8 cellular contexts compared by ENCODE assay signal in the genomic region with DNA sequence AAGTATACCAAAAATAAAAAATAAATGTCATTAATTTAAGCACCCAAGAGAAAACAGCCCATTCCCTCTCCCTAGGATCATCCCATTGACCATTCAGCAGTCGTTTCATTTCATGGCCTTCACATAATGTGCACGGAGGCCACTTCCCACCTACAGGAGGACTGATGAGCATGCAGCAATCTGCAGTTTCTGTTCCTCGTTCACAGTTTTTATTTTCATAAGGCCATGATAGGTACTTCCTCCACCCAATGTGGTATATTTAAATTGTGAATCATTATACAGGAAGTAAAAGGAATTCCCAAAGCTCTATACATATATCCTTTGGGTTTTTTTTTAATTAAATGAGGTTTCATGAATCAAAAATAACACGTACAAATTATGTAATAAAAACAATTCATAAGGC. TPM values are rescaled to one million over a fixed set of nuclear protein-coding genes. Genes with fewer than 3 reads are reported as not detected.
DNase-seq lines count a peak whose midpoint lies in the region; ATAC-seq and TF ChIP-seq lines count a peak whose summit lies in the region.

No MANE protein-coding gene starts in this region.

- intact Hi-C loops in esophagus squamous epithelium (cut with DNase I) (no loop called here), sigmoid colon (cut with DNase I) (loop anchor here (2.0 kb wide), 1 partner anchor 48 kb away; no protein-coding TSS in a partner anchor)

- peaks cover 0 to 30% (median 3%) of the 10 kb centered on the region in 3 donors for H3K4me1 ChIP-seq in esophagus squamous epithelium
- H3K4me1 ChIP-seq in sigmoid colon, result peaks cover 0 to 22% (median 21%) of the 10 kb centered on the region in 4 donors

- no peaks in the 10 kb centered on the region for H3K27me3 ChIP-seq in esophagus squamous epithelium
- H3K27me3 ChIP-seq in sigmoid colon, result no peaks in the 10 kb centered on the region

- H3K4me3 ChIP-seq in NB4 (ENCODE audit: low read depth, low read length) (no peak overlapping the region), esophagus squamous epithelium (no peak overlapping the region), sigmoid colon (no peak overlapping the region)

- TF ChIP-seq CTCF in NB4 (IDR thresholded peaks at IDR 0.05; ENCODE audit: low read depth, low read length) (peak; percentile 20), esophagus squamous epithelium (IDR thresholded peaks at IDR 0.05) (peak in 5 of 6 experiments; percentile 13 to 56 (median 26)), sigmoid colon (IDR thresholded peaks at IDR 0.05) (peak; percentile 23 to 57 (median 37))

- H3K27ac ChIP-seq in esophagus squamous epithelium, result peak overlapping the region; percentile 62 to 85 (median 80)
- peak overlapping the region; percentile 58 to 83 (median 70) for H3K27ac ChIP-seq in sigmoid colon

- ATAC-seq in GM18499 (IDR thresholded peaks at IDR 0.05; ENCODE audit: insufficient read depth, unreplicated experiment) (peak; percentile 94), HG02610 (IDR thresholded peaks at IDR 0.05; ENCODE audit: unreplicated experiment) (peak; percentile 95)

- 8 to 9% methylated on average over 4 of the region's 4 CpGs for WGBS in esophagus squamous epithelium, 2 donors
- WGBS in sigmoid colon, 2 donors, result 27 to 38% methylated on average over 4 of the region's 4 CpGs

- H3K36me3 ChIP-seq in esophagus squamous epithelium, result no peaks in the 10 kb centered on the region
- no peaks in the 10 kb centered on the region for H3K36me3 ChIP-seq in sigmoid colon

- no peaks in the 10 kb centered on the region for H3K9me3 ChIP-seq in esophagus squamous epithelium
- no peaks in the 10 kb centered on the region for H3K9me3 ChIP-seq in sigmoid colon

- no peak for TF ChIP-seq EP300 in sigmoid colon (IDR thresholded peaks at IDR 0.05)

- TF ChIP-seq POLR2A in NB4 (IDR thresholded peaks at IDR 0.05; ENCODE audit: extremely low read depth, insufficient read length), result no peak
- TF ChIP-seq POLR2A in esophagus squamous epithelium (IDR thresholded peaks at IDR 0.05), result no peak
- TF ChIP-seq POLR2A in sigmoid colon (IDR thresholded peaks at IDR 0.05), result no peak

- DNase-seq in NB4 (ENCODE audit: low read depth) (peak; percentile 86), esophagus squamous epithelium (lab: John Stamatoyannopoulos, UW) (no peak), sigmoid colon (peak; percentile 68), NCI-H82 treated with DMSO at 0.1 percent for 48 hours (lab: John Stamatoyannopoulos, UW; ENCODE audit: unreplicated experiment) (no peak), middle frontal gyrus (ENCODE audit: extremely low spot score, low spot score) (no peak)
- DNase-seq in activated CD8-positive, alpha-beta memory T cell treated with anti-CD3 and anti-CD28 coated beads, Interleukin-2, amount 50 U/mL, for 4 hours, result no peak

RNA-seq across cellular contexts. Expression of a gene that starts 27.7 kb away (rescaled TPM):
- total RNA-seq in esophagus squamous epithelium (10 to 100 TPM in 2 of 4 donors, 1 to 10 TPM in 2; 5.4 to 11.7 (median 9.4) TPM), sigmoid colon (1 to 10 TPM; 1.2 to 4.7 (median 2.2) TPM)
- 10 to 100 TPM; 12.5 to 28.5 (median 18.6) TPM for polyA plus RNA-seq in sigmoid colon

Comparison
In these comparisons a context has a peak if more than half of its experiments do, and no peak if none do; other contexts are left out.
1. DNase-seq: peak in NB4 (single experiment) and sigmoid colon (single experiment); none in esophagus squamous epithelium (single experiment), NCI-H82 treated with DMSO at 0.1 percent for 48 hours (single experiment), activated CD8-positive, alpha-beta memory T cell treated with anti-CD3 and anti-CD28 coated beads, Interleukin-2, amount 50 U/mL, for 4 hours (single experiment) and middle frontal gyrus (single experiment).
2. Peak in every context shown above with its lines, with median percentiles within 50 percentile points of each other: CTCF ChIP-seq.